8 cellular contexts compared by ENCODE assay signal in genomic region chr14:76920572-76921175, GRCh38.
A peak's percentile ranks its signal among the peaks of the same experiment; 100 is the strongest.
DNase-seq lines count a peak whose midpoint lies in the region; ATAC-seq, FAIRE-seq and TF ChIP-seq lines count a peak whose summit lies in the region.

No MANE protein-coding gene starts in this region.

- no peak for TF ChIP-seq EP300 in K562 (IDR thresholded peaks at IDR 0.05; ENCODE audit: low read length)
- TF ChIP-seq EP300 in neural cell (conservative IDR thresholded peaks at IDR 0.05; ENCODE audit: poor library complexity, severe bottlenecking), result peak; percentile 67

- no peak overlapping the region for H3K4me3 ChIP-seq in K562
- peak overlapping the region; percentile 61 for H3K4me3 ChIP-seq in neural cell (ENCODE audit: low read length)

- H3K27ac Mint-ChIP-seq in endothelial cell (ENCODE audit: unreplicated experiment), result no peak overlapping the region

- H2AFZ ChIP-seq in K562 (ENCODE audit: low read depth, low read length) (no peak overlapping the region), neural cell (ENCODE audit: low read depth, low read length) (no peak overlapping the region)

- H3K9ac ChIP-seq in K562 (ENCODE audit: insufficient read depth in 1 of 2, low read depth in 2 of 2, low read length in 2 of 2) (peak overlapping the region in 1 of 2 experiments; percentile 52; a peak in 2 of 4 replicates), neural cell (ENCODE audit: low read length) (peak overlapping the region; percentile 93)

- no peak overlapping the region for H3K4me3 Mint-ChIP-seq in endothelial cell (ENCODE audit: unreplicated experiment)

- no peaks in the 10 kb centered on the region for H3K27me3 ChIP-seq in K562 (ENCODE audit: control insufficient read depth in 2 of 2, insufficient read depth in 2 of 2, low read length in 2 of 2)
- H3K27me3 ChIP-seq in neural cell (ENCODE audit: insufficient read depth, low read depth, low read length), result no peaks in the 10 kb centered on the region

- peak; percentile 90 for DNase-seq in COR-L47 (lab: John Stamatoyannopoulos, UW)
- DNase-seq in NCI-H187 (lab: John Stamatoyannopoulos, UW), result peak; percentile 88 to 97
- DNase-seq in K562 (ENCODE audit: extremely low read depth in 1 of 4, low spot score in 3 of 4), result no peak
- no peak for DNase-seq in endothelial cell (ENCODE audit: low spot score)
- DNase-seq in SIG-M5 treated with dmso at 0.1 percent for 504 hours (lab: John Stamatoyannopoulos, UW; ENCODE audit: unreplicated experiment), result no peak
- no peak for DNase-seq in activated gamma-delta T cell (lab: John Stamatoyannopoulos, UW)

- TF ChIP-seq CTCF in K562 (IDR thresholded peaks at IDR 0.05 in 2 of 3, conservative IDR thresholded peaks at IDR 0.05 in 1 of 3; ENCODE audit: insufficient read depth in 2 of 3, low read depth in 1 of 3, low read length in 3 of 3), result no peak
- TF ChIP-seq CTCF in neural cell (IDR thresholded peaks at IDR 0.05; ENCODE audit: poor library complexity, severe bottlenecking), result no peak
- TF ChIP-seq CTCF in endothelial cell (IDR thresholded peaks at IDR 0.05; ENCODE audit: unreplicated experiment), result no peak

- peaks cover 5% of the 10 kb centered on the region for H3K9me1 ChIP-seq in K562 (ENCODE audit: control insufficient read depth, insufficient read depth, low read length)

- ATAC-seq in K562 (no peak), GM18909 (IDR thresholded peaks at IDR 0.05; ENCODE audit: poor library complexity, unreplicated experiment) (no peak)

- H3K4me2 ChIP-seq in K562 (ENCODE audit: insufficient read depth, low read length) (no peak overlapping the region), neural cell (ENCODE audit: low read length) (peak overlapping the region; percentile 66)

- no peaks in the 10 kb centered on the region for H3K9me3 ChIP-seq in K562 (replicated peaks; ENCODE audit: control insufficient read depth, insufficient read depth, low read depth, low read length)
- H3K9me3 ChIP-seq in neural cell (ENCODE audit: low read length), result no peaks in the 10 kb centered on the region

- intact Hi-C loops in K562 (cut with micrococcal nuclease), result no loop called here

- H3K4me1 Mint-ChIP-seq in endothelial cell (ENCODE audit: unreplicated experiment), result peaks cover 25% of the 10 kb centered on the region

- BruUV-seq in K562 (replicated peaks; lab: Mats Ljungman, UMichigan), result no TSS peak

- no peaks in the 10 kb centered on the region for H3K36me3 Mint-ChIP-seq in endothelial cell (ENCODE audit: low read depth, unreplicated experiment)

- H3K27me3 Mint-ChIP-seq in endothelial cell (ENCODE audit: unreplicated experiment), result peaks cover 4% of the 10 kb centered on the region

- H4K20me1 ChIP-seq in K562 (replicated peaks; ENCODE audit: control insufficient read depth, insufficient read depth, low read length) (no peaks in the 10 kb centered on the region), neural cell (ENCODE audit: insufficient read depth) (no peaks in the 10 kb centered on the region)

- H3K79me2 ChIP-seq in K562 (ENCODE audit: control insufficient read depth, insufficient read depth, low read length) (no peaks in the 10 kb centered on the region), neural cell (replicated peaks; ENCODE audit: insufficient read depth, low read length) (peaks cover 14% of the 10 kb centered on the region)

- no peak for TF ChIP-seq POLR2A in K562 (conservative IDR thresholded peaks at IDR 0.05)

- H3K36me3 ChIP-seq in K562 (ENCODE audit: control insufficient read depth, insufficient read depth, low read length) (no peaks in the 10 kb centered on the region), neural cell (ENCODE audit: insufficient read depth, low read length) (no peaks in the 10 kb centered on the region)

- peaks cover 26% of the 10 kb centered on the region for H3F3A ChIP-seq in neural cell (ENCODE audit: insufficient read depth, low read length, poor library complexity, severe bottlenecking)

- in situ Hi-C loops in K562 (cut with MboI), result no loop called here

- no peak for TF ChIP-seq RAD21 in K562 (CRISPR knock-in tag; conservative IDR thresholded peaks at IDR 0.05 in 1 of 2, IDR thresholded peaks at IDR 0.05 in 1 of 2)
- TF ChIP-seq RAD21 in neural cell (conservative IDR thresholded peaks at IDR 0.05), result no peak

- CTCF ChIA-PET in K562 (lab: Yijun Ruan, JAX; ENCODE audit: low intra/inter-chr PET ratio), result no interaction called here

- H3K4me1 ChIP-seq in K562 (replicated peaks in 1 of 2; ENCODE audit: control insufficient read depth in 2 of 2, insufficient read depth in 2 of 2, low read length in 2 of 2), result peaks cover 28 to 51% of the 10 kb centered on the region in 2 experiments

- WGBS in K562 (ENCODE audit: insufficient coverage, low coverage, missing lambda C conversion rate), result 61% methylated on average over 6 of the region's 10 CpGs

- POLR2A ChIA-PET in K562 (lab: Yijun Ruan, JAX), result no interaction called here

- H3K27ac ChIP-seq in K562 (ENCODE audit: extremely low read depth, low read depth, low read length), result no peak overlapping the region
- H3K27ac ChIP-seq in neural cell (ENCODE audit: low read length), result peak overlapping the region; percentile 100

- H3K9me3 Mint-ChIP-seq in endothelial cell (ENCODE audit: unreplicated experiment), result no peaks in the 10 kb centered on the region

- H3K9me2 ChIP-seq in neural cell (ENCODE audit: insufficient read depth, low read length), result no peaks in the 10 kb centered on the region

- FAIRE-seq in K562 (lab: Jason Lieb, UNC), result no peak

TF ChIP-seq in K562, 482 proteins besides CTCF, POLR2A, EP300 and RAD21:
- peak; percentile 69 for TF ChIP-seq RFX1 (IDR thresholded peaks at IDR 0.05)
- TF ChIP-seq, protein P1, sequence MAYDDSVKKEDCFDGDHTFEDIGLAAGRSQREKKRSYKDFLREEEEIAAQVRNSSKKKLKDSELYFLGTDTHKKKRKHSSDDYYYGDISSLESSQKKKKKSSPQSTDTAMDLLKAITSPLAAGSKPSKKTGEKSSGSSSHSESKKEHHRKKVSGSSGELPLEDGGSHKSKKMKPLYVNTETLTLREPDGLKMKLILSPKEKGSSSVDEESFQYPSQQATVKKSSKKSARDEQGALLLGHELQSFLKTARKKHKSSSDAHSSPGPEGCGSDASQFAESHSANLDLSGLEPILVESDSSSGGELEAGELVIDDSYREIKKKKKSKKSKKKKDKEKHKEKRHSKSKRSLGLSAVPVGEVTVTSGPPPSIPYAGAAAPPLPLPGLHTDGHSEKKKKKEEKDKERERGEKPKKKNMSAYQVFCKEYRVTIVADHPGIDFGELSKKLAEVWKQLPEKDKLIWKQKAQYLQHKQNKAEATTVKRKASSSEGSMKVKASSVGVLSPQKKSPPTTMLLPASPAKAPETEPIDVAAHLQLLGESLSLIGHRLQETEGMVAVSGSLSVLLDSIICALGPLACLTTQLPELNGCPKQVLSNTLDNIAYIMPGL (CRISPR knock-in tag; IDR thresholded peaks at IDR 0.05), result no peak

TF ChIP-seq in neural cell, 6 proteins besides CTCF, POLR2A, EP300 and RAD21:
- TF ChIP-seq EZH2 (IDR thresholded peaks at IDR 0.05; ENCODE audit: borderline replicate concordance, insufficient read depth, low read length, poor library complexity, severe bottlenecking), result no peak
- no peak for TF ChIP-seq SMC3 (conservative IDR thresholded peaks at IDR 0.05; ENCODE audit: poor library complexity)
- TF ChIP-seq POLR2AphosphoS5 (IDR thresholded peaks at IDR 0.05), result peak; percentile 51

Comparison
In these comparisons a context has a peak if more than half of its experiments do, and no peak if none do; other contexts are left out.
1. DNase-seq: peak in COR-L47 (single experiment) and NCI-H187 (2 of 2); none in K562 (0 of 4), endothelial cell (single experiment), SIG-M5 treated with dmso at 0.1 percent for 504 hours (single experiment) and activated gamma-delta T cell (single experiment).